In the genomic region with DNA sequence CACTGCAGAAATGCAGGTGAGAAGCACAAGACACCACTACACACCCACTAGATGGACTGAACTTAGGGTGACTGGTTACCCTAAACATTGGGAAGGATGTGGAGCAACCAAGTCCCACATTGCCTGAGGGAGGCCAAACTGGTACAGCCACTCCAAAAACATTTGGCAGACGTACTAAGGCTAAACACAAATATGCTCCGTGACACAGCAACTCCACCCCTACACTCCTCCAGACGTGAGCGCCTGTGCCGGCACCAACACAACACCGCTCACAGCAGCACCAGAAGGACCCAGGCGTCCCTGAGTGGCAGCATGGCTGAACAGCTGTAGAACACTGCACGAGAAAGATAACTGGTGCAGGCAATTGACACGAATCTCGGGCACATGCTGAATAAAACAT, we compare ENCODE assay signal across 34 cellular contexts. TPM values are rescaled to one million over a fixed set of nuclear protein-coding genes. Genes with fewer than 3 reads are reported as not detected.
DNase-seq lines count a peak whose midpoint lies in the region; ATAC-seq, FAIRE-seq and TF ChIP-seq lines count a peak whose summit lies in the region.
"Had no signal": no experiment of that assay in that cellular context is flagged by ENCODE, and none has a peak within 500 bp of the region (broad histone marks: within the 10 kb centered on the region; RNA-seq: fewer than 3 reads in every experiment).

No MANE protein-coding gene starts in this region.

- TF ChIP-seq POLR2A in breast epithelium (IDR thresholded peaks at IDR 0.05) (no peak), HepG2 (IDR thresholded peaks at IDR 0.05; ENCODE audit: insufficient read depth in 1 of 2, low read depth in 2 of 2, low read length in 2 of 2) (no peak; a peak in 1 of 4 replicates)

- BruUV-seq in HepG2 (replicated peaks; lab: Mats Ljungman, UMichigan): no TSS peak

- over 99% methylated on average over 9 of the region's 10 CpGs for WGBS in HepG2 (ENCODE audit: low lambda C conversion rate)

- DNase-seq in SIG-M5 treated with dmso at 0.1 percent for 504 hours (lab: John Stamatoyannopoulos, UW; ENCODE audit: unreplicated experiment): peak; percentile 34
- no peak for DNase-seq in SIG-M5 (lab: John Stamatoyannopoulos, UW)
- peak; percentile 50 to 71 for DNase-seq in breast epithelium (ENCODE audit: low spot score in 2 of 2)
- DNase-seq in HepG2 (ENCODE audit: low spot score): no peak
- DNase-seq in type B pancreatic cell (ENCODE audit: extremely low spot score, unreplicated experiment): no peak
- no peak for DNase-seq in activated CD4-positive, CD25-positive, alpha-beta regulatory T cell (lab: John Stamatoyannopoulos, UW)
- DNase-seq: activated CD4-positive, CD25-positive, alpha-beta regulatory T cell treated with anti-CD3 and anti-CD28 coated beads, Interleukin-2, amount 50 U/mL, for 72 hours; activated effector memory CD4-positive, alpha-beta T cell treated with anti-CD3 and anti-CD28 coated beads, Interleukin-2, amount 50 U/mL, for 16 hours; activated naive CD8-positive, alpha-beta T cell treated with anti-CD3 and anti-CD28 coated beads for 36 hours; activated T-cell treated with anti-CD3 and anti-CD28 coated beads for 4 hours; central memory CD4-positive, alpha-beta T cell; DMS53; endodermal cell; H7; midbrain; naive thymus-derived CD4-positive, alpha-beta T cell; NCI-H1092; NCI-H187; NCI-H2171; NCI-H524 treated with DMSO at 0.1 percent for 48 hours; PC-3; retina; stimulated activated CD4-positive, alpha-beta T cell treated with anti-CD3 and anti-CD28 coated beads, Interleukin-2, amount 100 ng/mL, for 48 hours; T-helper 1 cell had no signal

- peak overlapping the region; percentile 67 for H3K27ac Mint-ChIP-seq in type B pancreatic cell
- H3K27ac Mint-ChIP-seq: activated naive CD8-positive, alpha-beta T cell treated with anti-CD3 and anti-CD28 coated beads for 36 hours; dendritic cell treated with granulocyte-macrophage colony-stimulating factor and Interleukin-4, amounts not matched to agents 40 ng/mL and 50 ng/mL, for 4 days; endodermal cell had no signal

- no peak for TF ChIP-seq RAD21 in HepG2 (CRISPR knock-in tag; IDR thresholded peaks at IDR 0.05)

- no peaks in the 10 kb centered on the region for H3K4me1 Mint-ChIP-seq in type B pancreatic cell (ENCODE audit: unreplicated experiment)

- intact Hi-C loops in breast epithelium (cut with DNase I; ENCODE audit: low total_unique reads) (no loop called here), HepG2 (cut with micrococcal nuclease; ENCODE audit: unreplicated experiment) (no loop called here)

- H3K36me3 Mint-ChIP-seq in type B pancreatic cell: peaks cover 17% of the 10 kb centered on the region

- FAIRE-seq in HepG2 (lab: Jason Lieb, UNC): no peak
- FAIRE-seq: G401.6, TTC549 had no signal

- H3K9me3 ChIP-seq in breast epithelium: no peaks in the 10 kb centered on the region
- no peaks in the 10 kb centered on the region for H3K9me3 ChIP-seq in HepG2 (ENCODE audit: low read length)
- H3K9me3 ChIP-seq: ascending aorta, gastroesophageal sphincter, spleen had no signal

- H3K4me3 ChIP-seq in breast epithelium: peak overlapping the region in 2 of 3 donors; percentile 22 to 50
- no peak overlapping the region for H3K4me3 ChIP-seq in HepG2 (replicated peaks in 1 of 3; ENCODE audit: insufficient read depth in 1 of 3, low read depth in 2 of 3, low read length in 3 of 3)
- H3K4me3 ChIP-seq: ascending aorta, gastroesophageal sphincter, hepatocyte, spleen had no signal

- no peaks in the 10 kb centered on the region for H3K27me3 ChIP-seq in breast epithelium
- no peaks in the 10 kb centered on the region for H3K27me3 ChIP-seq in HepG2 (ENCODE audit: control insufficient read depth in 1 of 2, insufficient read depth in 2 of 2, low read length in 2 of 2)
- H3K27me3 ChIP-seq: ascending aorta, gastroesophageal sphincter, hepatocyte, spleen had no signal

- CTCF ChIA-PET in HepG2 (lab: Yijun Ruan, JAX; ENCODE audit: low intra/inter-chr PET ratio, low total read pairs): no interaction called here

- no peaks in the 10 kb centered on the region for H3K9me3 Mint-ChIP-seq in type B pancreatic cell
- H3K9me3 Mint-ChIP-seq: activated naive CD8-positive, alpha-beta T cell treated with anti-CD3 and anti-CD28 coated beads for 36 hours; dendritic cell treated with granulocyte-macrophage colony-stimulating factor and Interleukin-4, amounts not matched to agents 40 ng/mL and 50 ng/mL, for 4 days; endodermal cell; naive thymus-derived CD4-positive, alpha-beta T cell had no signal

- H3K79me2 ChIP-seq in HepG2 (ENCODE audit: insufficient read depth, low read length): peaks cover 93% of the 10 kb centered on the region

- TF ChIP-seq CTCF in breast epithelium (IDR thresholded peaks at IDR 0.05) (no peak), HepG2 (CRISPR knock-in tag; IDR thresholded peaks at IDR 0.05) (no peak), type B pancreatic cell (conservative IDR thresholded peaks at IDR 0.05) (no peak)

- H3K27ac ChIP-seq in breast epithelium (peak overlapping the region; percentile 58 to 83), HepG2 (ENCODE audit: extremely low read length, insufficient read depth, low read length) (no peak overlapping the region)
- H3K27ac ChIP-seq: 22Rv1, ascending aorta, hepatocyte, spleen had no signal

- no peak overlapping the region for H3K9ac ChIP-seq in HepG2 (ENCODE audit: insufficient read depth, low read depth, low read length)

- H3K4me1 ChIP-seq in breast epithelium: peaks cover 4 to 11% of the 10 kb centered on the region in 2 donors
- peaks cover 25% of the 10 kb centered on the region; the same call in 1 of the 2 replicates for H3K4me1 ChIP-seq in HepG2 (ENCODE audit: insufficient read depth, low read length)
- H3K4me1 ChIP-seq: ascending aorta had no signal

- ATAC-seq in HepG2 (no peak), HG03442 (IDR thresholded peaks at IDR 0.05; ENCODE audit: unreplicated experiment) (no peak), GM21367 (IDR thresholded peaks at IDR 0.05; ENCODE audit: unreplicated experiment) (no peak)
- ATAC-seq: gastroesophageal sphincter; naive thymus-derived CD4-positive, alpha-beta T cell; PC-3 had no signal

- H3K36me3 ChIP-seq in breast epithelium: peaks cover 7% of the 10 kb centered on the region
- peaks cover 58 to 95% of the 10 kb centered on the region in 2 experiments for H3K36me3 ChIP-seq in HepG2 (replicated peaks in 1 of 2; ENCODE audit: control insufficient read depth in 1 of 2, insufficient read depth in 2 of 2, low read length in 2 of 2)

- in situ Hi-C loops in HepG2 (cut with HindIII; ENCODE audit: extremely low pct_ligation_motif_present, low pct_unique_long_range_greater_than_20kb): no loop called here

- TF ChIP-seq EP300 in HepG2 (IDR thresholded peaks at IDR 0.05; ENCODE audit: low read depth in 2 of 2, low read length in 2 of 2): no peak
- TF ChIP-seq EP300 in HepG2 (CRISPR knock-in tag; IDR thresholded peaks at IDR 0.05; ENCODE audit: borderline replicate concordance): no peak

- no peaks in the 10 kb centered on the region for H3K27me3 Mint-ChIP-seq in type B pancreatic cell
- H3K27me3 Mint-ChIP-seq: activated naive CD8-positive, alpha-beta T cell treated with anti-CD3 and anti-CD28 coated beads for 36 hours; dendritic cell treated with granulocyte-macrophage colony-stimulating factor and Interleukin-4, amounts not matched to agents 40 ng/mL and 50 ng/mL, for 4 days; naive thymus-derived CD4-positive, alpha-beta T cell had no signal

- no peak overlapping the region for H3K4me3 Mint-ChIP-seq in type B pancreatic cell
- H3K4me3 Mint-ChIP-seq: activated naive CD8-positive, alpha-beta T cell treated with anti-CD3 and anti-CD28 coated beads for 36 hours; dendritic cell treated with granulocyte-macrophage colony-stimulating factor and Interleukin-4, amounts not matched to agents 40 ng/mL and 50 ng/mL, for 4 days; endodermal cell; naive thymus-derived CD4-positive, alpha-beta T cell had no signal

- H4K20me1 ChIP-seq in HepG2 (ENCODE audit: insufficient read depth, low read length): peaks cover 100% of the 10 kb centered on the region

- H3K4me2 ChIP-seq in HepG2 (ENCODE audit: low read depth, low read length): no peak overlapping the region
- H3K4me2 ChIP-seq: hepatocyte had no signal

- H2AFZ ChIP-seq in HepG2 (ENCODE audit: low read length): no peak overlapping the region
- H2AFZ ChIP-seq: hepatocyte had no signal

- POLR2A ChIA-PET in HepG2 (lab: Yijun Ruan, JAX): no interaction called here

RNA-seq across cellular contexts. Expression of a gene that starts 14.7 kb away (rescaled TPM):
- 100 to 1,000 TPM; 187 to 351 (median 272) TPM for total RNA-seq in breast epithelium
- total RNA-seq in HepG2 (2016; rRNA removed; fragmentation: Illumina TruSeq; extraction: Trizol): 89.4 and 161 TPM in 2 replicates
- total RNA-seq in HepG2 (2016; cell fraction: cytosol; rRNA removed; fragmentation: Illumina TruSeq; extraction: Trizol; ENCODE audit: low read depth): 42.7 and 52.7 TPM in 2 replicates
- total RNA-seq in HepG2 (2016; cell fraction: insoluble cytoplasmic fraction; rRNA removed; fragmentation: Illumina TruSeq; extraction: Trizol): 93.0 and 159 TPM in 2 replicates
- total RNA-seq in HepG2 (2016; cell fraction: membrane; rRNA removed; fragmentation: Illumina TruSeq; extraction: Trizol): 72.6 and 73.1 TPM in 2 replicates
- total RNA-seq in HepG2 (2016; cell fraction: nucleus; rRNA removed; fragmentation: Illumina TruSeq; extraction: Trizol): 137 and 161 TPM in 2 replicates
- polyA plus RNA-seq in HepG2 (2011; rRNA removed): 700 and 734 TPM in 2 replicates
- polyA plus RNA-seq in HepG2 (2011; cell fraction: cytosol; rRNA removed): 548 and 662 TPM in 2 replicates
- 529 and 555 TPM in 2 replicates for polyA plus RNA-seq in HepG2 (2011; cell fraction: nucleus; rRNA removed)
- 435 and 453 TPM in 2 replicates for polyA plus RNA-seq in HepG2 (2012)
- polyA plus RNA-seq in HepG2 (2016; cell fraction: cytosol; fragmentation: Illumina TruSeq; extraction: Trizol; ENCODE audit: low read depth): 22.2 and 24.3 TPM in 2 replicates
- polyA plus RNA-seq in HepG2 (2016; cell fraction: insoluble cytoplasmic fraction; fragmentation: Illumina TruSeq; extraction: Trizol; ENCODE audit: low read depth): 90.0 and 95.3 TPM in 2 replicates
- 47.9 and 49.9 TPM in 2 replicates for polyA plus RNA-seq in HepG2 (2016; cell fraction: membrane; fragmentation: Illumina TruSeq; extraction: Trizol; ENCODE audit: low read depth)
- polyA plus RNA-seq in HepG2 (2016; cell fraction: nucleus; fragmentation: Illumina TruSeq; extraction: Trizol; ENCODE audit: insufficient read depth, low read depth): 267 and 281 TPM in 2 replicates
- 110 and 581 TPM in 2 replicates for polyA minus RNA-seq in HepG2 (2011; rRNA and poly(A)+ RNA removed; ENCODE audit: low replicate concordance)
- polyA minus RNA-seq in HepG2 (2011; cell fraction: cytosol; rRNA and poly(A)+ RNA removed): 491 and 595 TPM in 2 replicates
- 203 and 242 TPM in 2 replicates for polyA minus RNA-seq in HepG2 (2011; cell fraction: nucleus; rRNA and poly(A)+ RNA removed)
- 168 and 195 TPM in 2 replicates for total RNA-seq in type B pancreatic cell (ENCODE audit: low replicate concordance)

RNA-seq across cellular contexts. Expression of a gene that starts 40.9 kb away (rescaled TPM):
- 10 to 100 TPM; 64.2 to 64.8 (median 64.4) TPM for total RNA-seq in breast epithelium
- total RNA-seq in HepG2 (2016; rRNA removed; fragmentation: Illumina TruSeq; extraction: Trizol): 92.4 and 111 TPM in 2 replicates
- 75.4 and 89.7 TPM in 2 replicates for total RNA-seq in HepG2 (2016; cell fraction: cytosol; rRNA removed; fragmentation: Illumina TruSeq; extraction: Trizol; ENCODE audit: low read depth)
- 95.7 and 103 TPM in 2 replicates for total RNA-seq in HepG2 (2016; cell fraction: insoluble cytoplasmic fraction; rRNA removed; fragmentation: Illumina TruSeq; extraction: Trizol)
- 169 and 187 TPM in 2 replicates for total RNA-seq in HepG2 (2016; cell fraction: membrane; rRNA removed; fragmentation: Illumina TruSeq; extraction: Trizol)
- 37.2 and 43.4 TPM in 2 replicates for total RNA-seq in HepG2 (2016; cell fraction: nucleus; rRNA removed; fragmentation: Illumina TruSeq; extraction: Trizol)
- 46.6 and 51.4 TPM in 2 replicates for polyA plus RNA-seq in HepG2 (2011; rRNA removed)
- 69.8 and 78.7 TPM in 2 replicates for polyA plus RNA-seq in HepG2 (2011; cell fraction: cytosol; rRNA removed)
- polyA plus RNA-seq in HepG2 (2011; cell fraction: nucleus; rRNA removed): 23.1 and 24.9 TPM in 2 replicates
- polyA plus RNA-seq in HepG2 (2012): 80.3 and 83.9 TPM in 2 replicates
- polyA plus RNA-seq in HepG2 (2016; cell fraction: cytosol; fragmentation: Illumina TruSeq; extraction: Trizol; ENCODE audit: low read depth): 129 and 158 TPM in 2 replicates
- 154 and 159 TPM in 2 replicates for polyA plus RNA-seq in HepG2 (2016; cell fraction: insoluble cytoplasmic fraction; fragmentation: Illumina TruSeq; extraction: Trizol; ENCODE audit: low read depth)
- 228 and 251 TPM in 2 replicates for polyA plus RNA-seq in HepG2 (2016; cell fraction: membrane; fragmentation: Illumina TruSeq; extraction: Trizol; ENCODE audit: low read depth)
- 69.6 and 74.5 TPM in 2 replicates for polyA plus RNA-seq in HepG2 (2016; cell fraction: nucleus; fragmentation: Illumina TruSeq; extraction: Trizol; ENCODE audit: insufficient read depth, low read depth)
- polyA minus RNA-seq in HepG2 (2011; rRNA and poly(A)+ RNA removed; ENCODE audit: low replicate concordance): 52.3 and 76.3 TPM in 2 replicates
- polyA minus RNA-seq in HepG2 (2011; cell fraction: cytosol; rRNA and poly(A)+ RNA removed): 36.4 and 40.4 TPM in 2 replicates
- polyA minus RNA-seq in HepG2 (2011; cell fraction: nucleus; rRNA and poly(A)+ RNA removed): 19.8 and 23.2 TPM in 2 replicates
- total RNA-seq in type B pancreatic cell (ENCODE audit: low replicate concordance): 61.0 and 81.2 TPM in 2 replicates

RNA-seq across cellular contexts. Expression of a gene that starts 57.2 kb away (rescaled TPM):
- total RNA-seq in breast epithelium (100 to 1,000 TPM in 1 of 3 donors, 10 to 100 TPM in 2; 84.8 to 128 (median 99.2) TPM), HepG2 (2016; rRNA removed; fragmentation: Illumina TruSeq; extraction: Trizol) (55.4 and 62.0 TPM in 2 replicates), type B pancreatic cell (ENCODE audit: low replicate concordance) (75.6 and 92.4 TPM in 2 replicates)
- total RNA-seq in HepG2 (2016; cell fraction: cytosol; rRNA removed; fragmentation: Illumina TruSeq; extraction: Trizol; ENCODE audit: low read depth): 6.2 and 7.8 TPM in 2 replicates
- 55.6 and 59.2 TPM in 2 replicates for total RNA-seq in HepG2 (2016; cell fraction: insoluble cytoplasmic fraction; rRNA removed; fragmentation: Illumina TruSeq; extraction: Trizol)
- total RNA-seq in HepG2 (2016; cell fraction: membrane; rRNA removed; fragmentation: Illumina TruSeq; extraction: Trizol): 24.1 and 25.4 TPM in 2 replicates
- total RNA-seq in HepG2 (2016; cell fraction: nucleus; rRNA removed; fragmentation: Illumina TruSeq; extraction: Trizol): 58.4 and 64.5 TPM in 2 replicates
- 92.0 and 106 TPM in 2 replicates for polyA plus RNA-seq in HepG2 (2011; rRNA removed)
- polyA plus RNA-seq in HepG2 (2011; cell fraction: cytosol; rRNA removed): 65.4 and 70.1 TPM in 2 replicates
- polyA plus RNA-seq in HepG2 (2011; cell fraction: nucleus; rRNA removed): 159 and 211 TPM in 2 replicates
- 63.5 and 84.4 TPM in 2 replicates for polyA plus RNA-seq in HepG2 (2012)
- polyA plus RNA-seq in HepG2 (2016; cell fraction: cytosol; fragmentation: Illumina TruSeq; extraction: Trizol; ENCODE audit: low read depth): 6.2 and 8.1 TPM in 2 replicates
- polyA plus RNA-seq in HepG2 (2016; cell fraction: insoluble cytoplasmic fraction; fragmentation: Illumina TruSeq; extraction: Trizol; ENCODE audit: low read depth): 70.2 and 76.6 TPM in 2 replicates
- 18.6 and 20.2 TPM in 2 replicates for polyA plus RNA-seq in HepG2 (2016; cell fraction: membrane; fragmentation: Illumina TruSeq; extraction: Trizol; ENCODE audit: low read depth)
- 135 and 144 TPM in 2 replicates for polyA plus RNA-seq in HepG2 (2016; cell fraction: nucleus; fragmentation: Illumina TruSeq; extraction: Trizol; ENCODE audit: insufficient read depth, low read depth)
- polyA minus RNA-seq in HepG2 (2011; rRNA and poly(A)+ RNA removed; ENCODE audit: low replicate concordance): 53.7 and 134 TPM in 2 replicates
- polyA minus RNA-seq in HepG2 (2011; cell fraction: cytosol; rRNA and poly(A)+ RNA removed): 25.8 and 27.2 TPM in 2 replicates
- polyA minus RNA-seq in HepG2 (2011; cell fraction: nucleus; rRNA and poly(A)+ RNA removed): 110 and 138 TPM in 2 replicates

Comparison
In these comparisons a context has a peak if more than half of its experiments do, and no peak if none do; other contexts are left out.
1. DNase-seq: peak in SIG-M5 treated with dmso at 0.1 percent for 504 hours (single experiment) and breast epithelium (2 of 2); none in SIG-M5 (single experiment), HepG2 (single experiment), type B pancreatic cell (single experiment) and activated CD4-positive, CD25-positive, alpha-beta regulatory T cell (0 of 4).
2. H3K4me3 ChIP-seq: peak in breast epithelium (2 of 3); none in HepG2 (0 of 3).